Comparison of ENCODE assay signal across 20 cellular contexts in genomic region chr15:60000824-60001641, GRCh38. TPM values are rescaled to one million over a fixed set of nuclear protein-coding genes. Genes with fewer than 3 reads are reported as not detected.
A peak's percentile ranks its signal among the peaks of the same experiment; 100 is the strongest.
DNase-seq lines count a peak whose midpoint lies in the region; ATAC-seq and TF ChIP-seq lines count a peak whose summit lies in the region.
"Had no signal": no experiment of that assay in that cellular context is flagged by ENCODE, and none has a peak within 500 bp of the region (broad histone marks: within the 10 kb centered on the region; RNA-seq: fewer than 3 reads in every experiment).

No MANE protein-coding gene starts in this region.

- H3K27ac Mint-ChIP-seq in activated CD8-positive, alpha-beta memory T cell treated with anti-CD3 and anti-CD28 coated beads, Interleukin-2, amount 10 ng/mL, durations not matched to agents 7 days and 5 days = no peak overlapping the region
- no peak overlapping the region for H3K27ac Mint-ChIP-seq in endothelial cell (ENCODE audit: unreplicated experiment)

- CTCF ChIA-PET in activated CD8-positive, alpha-beta memory T cell treated with anti-CD3 and anti-CD28 coated beads, Interleukin-2, amount 10 ng/mL, durations not matched to agents 7 days and 5 days (lab: Charles Lee) = interaction anchor here (1.0 to 3.6 kb wide), 4 partner anchors 27 to 127 kb away, joined by 3 to 19 read pairs (median 6); no protein-coding TSS in a partner anchor
- CTCF ChIA-PET in HEK293 (lab: Yijun Ruan, JAX) = no interaction called here

- H3K36me3 ChIP-seq in HEK293 (ENCODE audit: control insufficient read depth in 2 of 2, insufficient read depth in 1 of 2, low read length in 2 of 2) (no peaks in the 10 kb centered on the region), osteoblast (ENCODE audit: insufficient read depth, low read length) (no peaks in the 10 kb centered on the region), tibial artery (no peaks in the 10 kb centered on the region)
- H3K36me3 ChIP-seq: brain microvascular endothelial cell, HAP-1 had no signal

- H3K4me1 Mint-ChIP-seq in activated CD8-positive, alpha-beta memory T cell treated with anti-CD3 and anti-CD28 coated beads, Interleukin-2, amount 10 ng/mL, durations not matched to agents 7 days and 5 days = peaks cover 75% of the 10 kb centered on the region
- H3K4me1 Mint-ChIP-seq in endothelial cell (ENCODE audit: unreplicated experiment) = peaks cover 62% of the 10 kb centered on the region

- H3K4me1 ChIP-seq in HEK293 (ENCODE audit: control insufficient read depth, insufficient read depth, low read length) (peaks cover 25% of the 10 kb centered on the region), osteoblast (ENCODE audit: insufficient read depth, low read length) (no peaks in the 10 kb centered on the region), tibial artery (peaks cover 0 to 46% (median 35%) of the 10 kb centered on the region in 4 donors)
- H3K4me1 ChIP-seq: HAP-1, parathyroid adenoma had no signal

- H3K4me3 Mint-ChIP-seq in activated CD8-positive, alpha-beta memory T cell treated with anti-CD3 and anti-CD28 coated beads, Interleukin-2, amount 10 ng/mL, durations not matched to agents 7 days and 5 days = peak overlapping the region; percentile 24
- H3K4me3 Mint-ChIP-seq in endothelial cell (ENCODE audit: unreplicated experiment) = peak overlapping the region; percentile 90

- TF ChIP-seq CTCF in HEK293 (tag by site-specific recombination; IDR thresholded peaks at IDR 0.05) = peak; percentile 42; the same call in 1 of the 2 replicates
- TF ChIP-seq CTCF in endothelial cell (IDR thresholded peaks at IDR 0.05; ENCODE audit: unreplicated experiment) = no peak
- TF ChIP-seq CTCF in osteoblast (IDR thresholded peaks at IDR 0.05; ENCODE audit: extremely low read depth, low read depth, low read length) = no peak
- no peak for TF ChIP-seq CTCF in tibial artery (IDR thresholded peaks at IDR 0.05)

- no peak for ATAC-seq in activated CD8-positive, alpha-beta memory T cell treated with anti-CD3 and anti-CD28 coated beads, Interleukin-2, amount 10 ng/mL, durations not matched to agents 7 days and 5 days

- H3K4me3 ChIP-seq in HEK293 (ENCODE audit: low read depth, low read length) (peak overlapping the region; percentile 7), osteoblast (ENCODE audit: insufficient read depth, low read length) (no peak overlapping the region), tibial artery (no peak overlapping the region)
- H3K4me3 ChIP-seq: dorsolateral prefrontal cortex, HAP-1, smooth muscle cell had no signal

- H2AFZ ChIP-seq in osteoblast (ENCODE audit: low read length) = no peak overlapping the region
- H2AFZ ChIP-seq: parathyroid adenoma had no signal

- intact Hi-C loops in tibial artery (cut with DNase I; ENCODE audit: low total_unique reads) = no loop called here

- peak overlapping the region; percentile 90 for H3K27ac ChIP-seq in HEK293 (ENCODE audit: extremely low read depth, low read depth, low read length)
- no peak overlapping the region for H3K27ac ChIP-seq in osteoblast (ENCODE audit: low read depth, low read length)
- H3K27ac ChIP-seq in tibial artery = no peak overlapping the region
- H3K27ac ChIP-seq: brain microvascular endothelial cell, dorsolateral prefrontal cortex, parathyroid adenoma had no signal

- no peaks in the 10 kb centered on the region for H3K79me2 ChIP-seq in osteoblast (ENCODE audit: insufficient read depth, low read length)
- H3K79me2 ChIP-seq: parathyroid adenoma had no signal

- no peaks in the 10 kb centered on the region for H4K20me1 ChIP-seq in osteoblast (ENCODE audit: insufficient read depth, low read length)

- H3K27me3 ChIP-seq in osteoblast (ENCODE audit: insufficient read depth, low read length) = peaks cover 99% of the 10 kb centered on the region
- H3K27me3 ChIP-seq in tibial artery = peaks cover 9 to 100% of the 10 kb centered on the region in 2 donors

- H3K9me3 Mint-ChIP-seq in activated CD8-positive, alpha-beta memory T cell treated with anti-CD3 and anti-CD28 coated beads, Interleukin-2, amount 10 ng/mL, durations not matched to agents 7 days and 5 days (ENCODE audit: low read depth) = no peaks in the 10 kb centered on the region
- no peaks in the 10 kb centered on the region for H3K9me3 Mint-ChIP-seq in endothelial cell (ENCODE audit: unreplicated experiment)

- H3K9me3 ChIP-seq in HEK293 (ENCODE audit: control insufficient read depth, insufficient read depth, low read depth, low read length) = no peaks in the 10 kb centered on the region
- no peaks in the 10 kb centered on the region for H3K9me3 ChIP-seq in osteoblast (ENCODE audit: low read depth, low read length)
- H3K9me3 ChIP-seq in tibial artery = no peaks in the 10 kb centered on the region
- H3K9me3 ChIP-seq: HAP-1 had no signal

- POLR2A ChIA-PET in HEK293 (lab: Yijun Ruan, JAX) = no interaction called here

- H3K27me3 Mint-ChIP-seq in activated CD8-positive, alpha-beta memory T cell treated with anti-CD3 and anti-CD28 coated beads, Interleukin-2, amount 10 ng/mL, durations not matched to agents 7 days and 5 days = peaks cover 88% of the 10 kb centered on the region
- peaks cover 13% of the 10 kb centered on the region for H3K27me3 Mint-ChIP-seq in endothelial cell (ENCODE audit: unreplicated experiment)

- H3K4me2 ChIP-seq in osteoblast (ENCODE audit: insufficient read depth, low read length) = no peak overlapping the region
- H3K4me2 ChIP-seq: smooth muscle cell had no signal

- H3K36me3 Mint-ChIP-seq in activated CD8-positive, alpha-beta memory T cell treated with anti-CD3 and anti-CD28 coated beads, Interleukin-2, amount 10 ng/mL, durations not matched to agents 7 days and 5 days = peaks cover 21% of the 10 kb centered on the region
- H3K36me3 Mint-ChIP-seq in endothelial cell (ENCODE audit: low read depth, unreplicated experiment) = peaks cover 4% of the 10 kb centered on the region

- no peak for DNase-seq in activated CD8-positive, alpha-beta memory T cell treated with anti-CD3 and anti-CD28 coated beads, Interleukin-2, amount 10 ng/mL, durations not matched to agents 7 days and 5 days
- no peak for DNase-seq in activated CD8-positive, alpha-beta memory T cell treated with anti-CD3 and anti-CD28 coated beads, Interleukin-2, amount 50 U/mL, for 48 hours
- DNase-seq in endothelial cell (ENCODE audit: low spot score) (no peak), osteoblast (ENCODE audit: insufficient read length, low spot score, missing footprints) (peak; percentile 42), tibial artery (no peak), HUDEP-2 (lab: John Stamatoyannopoulos, UW; ENCODE audit: unreplicated experiment in 76 of 76) (no peak), DMS 273 treated with DMSO at 0.1 percent for 48 hours (lab: John Stamatoyannopoulos, UW) (no peak)
- DNase-seq: activated effector memory CD4-positive, alpha-beta T cell treated with Interleukin-2 at 50 U/mL for 16 hours; brain microvascular endothelial cell; DND-41; dorsolateral prefrontal cortex; Kasumi-1; NCI-H1436 treated with DMSO at 0.1 percent for 48 hours; T-helper 9 cell had no signal

TF ChIP-seq in HEK293, 187 proteins besides CTCF, POLR2A, EP300 and RAD21 (continues in another document):
- peak; percentile 84 for TF ChIP-seq OSR2 (tag by site-specific recombination; IDR thresholded peaks at IDR 0.05)
- no peak for TF ChIP-seq ZNF302 (tag by site-specific recombination; IDR thresholded peaks at IDR 0.05; ENCODE audit: low read depth)
- 0 out of 2 replicates have a peak, but pooled peaks have one; percentile 31 for TF ChIP-seq ZNF600 (tag by site-specific recombination; IDR thresholded peaks at IDR 0.05)
- TF ChIP-seq PATZ1 (tag by site-specific recombination; IDR thresholded peaks at IDR 0.05) = peak; percentile 51
- peak; percentile 84 for TF ChIP-seq WT1 (tag by site-specific recombination; IDR thresholded peaks at IDR 0.05)
- peak; percentile 30; the same call in 1 of the 2 replicates for TF ChIP-seq PRDM6 (tag by site-specific recombination; IDR thresholded peaks at IDR 0.05)
- TF ChIP-seq ZBTB20 (tag by site-specific recombination; IDR thresholded peaks at IDR 0.05) = peak; percentile 68
- no peak for TF ChIP-seq ZNF121 (tag by site-specific recombination; IDR thresholded peaks at IDR 0.05)
- 0 out of 2 replicates have a peak, but pooled peaks have one; percentile 19 for TF ChIP-seq ZNF629 (tag by site-specific recombination; IDR thresholded peaks at IDR 0.05)
- TF ChIP-seq GLIS2 (tag by site-specific recombination; IDR thresholded peaks at IDR 0.05) = peak; percentile 35; the same call in 1 of the 2 replicates
- no peak for TF ChIP-seq ZNF423 (tag by site-specific recombination; IDR thresholded peaks at IDR 0.05)
- peak; percentile 96 for TF ChIP-seq FEZF1 (tag by site-specific recombination; IDR thresholded peaks at IDR 0.05)

RNA-seq across cellular contexts. Expression of gene FOXB1, which starts 3.1 kb away (rescaled TPM):
- 1 to 10 TPM; 1.2 to 2.8 TPM for total RNA-seq in activated CD8-positive, alpha-beta memory T cell treated with anti-CD3 and anti-CD28 coated beads, Interleukin-2, amount 10 ng/mL, durations not matched to agents 7 days and 5 days
- total RNA-seq in endothelial cell (ENCODE audit: unreplicated experiment) (6.7 TPM), osteoblast (not detected in 2 replicates)
- total RNA-seq: dorsolateral prefrontal cortex, fibroblast of lung, lung microvascular endothelial cell, smooth muscle cell had no signal
